Comparison of ENCODE assay signal across 8 cellular contexts in genomic region chr19:10430505-10431253, GRCh38. TPM values are rescaled to one million over a fixed set of nuclear protein-coding genes. Genes with fewer than 3 reads are reported as not detected.
DNase-seq lines count a peak whose midpoint lies in the region; ATAC-seq, FAIRE-seq and TF ChIP-seq lines count a peak whose summit lies in the region.

No MANE protein-coding gene starts in this region.

- H3K9ac ChIP-seq in ES-I3 (ENCODE audit: low read depth, low read length) (peak overlapping the region; percentile 47; the same call in 1 of the 2 replicates), mucosa of stomach (ENCODE audit: low read length) (peak overlapping the region; percentile 62)

- TF ChIP-seq POLR2A in H54 (IDR thresholded peaks at IDR 0.05; ENCODE audit: low read depth, low read length), result no peak

- H3K4me3 ChIP-seq in mucosa of stomach (ENCODE audit: low read length), result peak overlapping the region; percentile 77

- ATAC-seq in GM18909 (IDR thresholded peaks at IDR 0.05; ENCODE audit: poor library complexity, unreplicated experiment), result no peak

- H3K36me3 ChIP-seq in ES-I3 (ENCODE audit: insufficient read depth, low read length) (no peaks in the 10 kb centered on the region), mucosa of stomach (ENCODE audit: control insufficient read depth, insufficient read depth, low read length) (no peaks in the 10 kb centered on the region)

- intact Hi-C loops in dendritic cell treated with granulocyte-macrophage colony-stimulating factor and Interleukin-4, amounts not matched to agents 40 ng/mL and 50 ng/mL, for 4 days (cut with micrococcal nuclease), result loop anchor here (2.0 kb wide), 1 partner anchor 14 kb away; no protein-coding TSS in a partner anchor

- H3K36me3 Mint-ChIP-seq in IgD-negative memory B cell, result no peaks in the 10 kb centered on the region
- H3K36me3 Mint-ChIP-seq in dendritic cell treated with granulocyte-macrophage colony-stimulating factor and Interleukin-4, amounts not matched to agents 40 ng/mL and 50 ng/mL, for 4 days (ENCODE audit: low read depth), result peaks cover 41% of the 10 kb centered on the region

- H3K27me3 ChIP-seq in mucosa of stomach (ENCODE audit: control insufficient read depth, insufficient read depth, low read length), result peaks cover 10% of the 10 kb centered on the region

- H3K4me3 Mint-ChIP-seq in IgD-negative memory B cell, result peak overlapping the region; percentile 77 to 96 (median 87)
- peak overlapping the region; percentile 98 for H3K4me3 Mint-ChIP-seq in dendritic cell treated with granulocyte-macrophage colony-stimulating factor and Interleukin-4, amounts not matched to agents 40 ng/mL and 50 ng/mL, for 4 days

- peaks cover 21 to 33% (median 31%) of the 10 kb centered on the region in 3 donors for H3K4me1 Mint-ChIP-seq in IgD-negative memory B cell
- H3K4me1 Mint-ChIP-seq in dendritic cell treated with granulocyte-macrophage colony-stimulating factor and Interleukin-4, amounts not matched to agents 40 ng/mL and 50 ng/mL, for 4 days (ENCODE audit: low read depth), result peaks cover 85% of the 10 kb centered on the region

- H3K4me1 ChIP-seq in ES-I3 (ENCODE audit: insufficient read depth, low read length) (peaks cover 8% of the 10 kb centered on the region; the same call in 1 of the 2 replicates), mucosa of stomach (ENCODE audit: control insufficient read depth, insufficient read depth, low read length) (peaks cover 16% of the 10 kb centered on the region)

- H3K27me3 Mint-ChIP-seq in IgD-negative memory B cell, result peaks cover 29% of the 10 kb centered on the region
- peaks cover 10% of the 10 kb centered on the region for H3K27me3 Mint-ChIP-seq in dendritic cell treated with granulocyte-macrophage colony-stimulating factor and Interleukin-4, amounts not matched to agents 40 ng/mL and 50 ng/mL, for 4 days

- H3K9me3 ChIP-seq in ES-I3 (ENCODE audit: control insufficient read depth, insufficient read depth, low read length) (no peaks in the 10 kb centered on the region), mucosa of stomach (ENCODE audit: control insufficient read depth, low read length) (no peaks in the 10 kb centered on the region)

- DNase-seq in H4 (ENCODE audit: low spot score) (no peak), H54 (ENCODE audit: insufficient read length, low spot score) (no peak), NCI-H2171 treated with DMSO at 0.1 percent for 48 hours (lab: John Stamatoyannopoulos, UW) (no peak)

- peaks cover 0 to 4% (median 0%) of the 10 kb centered on the region in 3 donors for H3K9me3 Mint-ChIP-seq in IgD-negative memory B cell
- no peaks in the 10 kb centered on the region for H3K9me3 Mint-ChIP-seq in dendritic cell treated with granulocyte-macrophage colony-stimulating factor and Interleukin-4, amounts not matched to agents 40 ng/mL and 50 ng/mL, for 4 days

- H3K27ac Mint-ChIP-seq in IgD-negative memory B cell, result peak overlapping the region in 2 of 3 donors; percentile 95 to 100
- peak overlapping the region; percentile 92 for H3K27ac Mint-ChIP-seq in dendritic cell treated with granulocyte-macrophage colony-stimulating factor and Interleukin-4, amounts not matched to agents 40 ng/mL and 50 ng/mL, for 4 days

- FAIRE-seq in H54 (lab: Jason Lieb, UNC), result no peak

RNA-seq across cellular contexts. Expression of gene PDE4A, which starts 10.3 kb away (rescaled TPM):
- polyA plus RNA-seq in IgD-negative memory B cell, result 2.9 TPM
- total RNA-seq in H4 (2014; rRNA removed; shearing (Covaris generic)), result 1.0 and 1.1 TPM in 2 replicates

RNA-seq across cellular contexts. Expression of gene CDC37, which starts 27.3 kb away (rescaled TPM):
- 78.8 TPM for polyA plus RNA-seq in IgD-negative memory B cell
- 105 and 132 TPM in 2 replicates for total RNA-seq in H4 (2014; rRNA removed; shearing (Covaris generic))

RNA-seq across cellular contexts. Expression of gene TYK2, which starts 50.3 kb away (rescaled TPM):
- polyA plus RNA-seq in IgD-negative memory B cell, result 69.0 TPM
- total RNA-seq in H4 (2014; rRNA removed; shearing (Covaris generic)), result 28.2 and 37.1 TPM in 2 replicates
